ENCODE assay signal across 1 cellular context in genomic region chr1:1777950-1778826, GRCh38.
A peak's percentile ranks its signal among the peaks of the same experiment; 100 is the strongest.
TF ChIP-seq lines count a peak whose summit lies in the region.

Gene NADK, minus strand, starts transcription at chr1:1778470. Its CDS starts 13,064 bp downstream, at chr1:1765406.

TF ChIP-seq in WTC11, 78 proteins besides CTCF, POLR2A, EP300 and RAD21 (continued from another document):
- TF ChIP-seq ZNF281 (CRISPR knock-in tag; IDR thresholded peaks at IDR 0.05) (no peak), ZNF396 (CRISPR knock-in tag; IDR thresholded peaks at IDR 0.05; ENCODE audit: borderline replicate concordance) (no peak), TEAD1 (CRISPR knock-in tag; IDR thresholded peaks at IDR 0.05) (peak; percentile 45; the same call in 1 of the 2 replicates), JUN (CRISPR knock-in tag; IDR thresholded peaks at IDR 0.05) (0 out of 2 replicates have a peak, but pooled peaks have one; percentile 16), TP53 (CRISPR knock-in tag; IDR thresholded peaks at IDR 0.05) (0 out of 2 replicates have a peak, but pooled peaks have one; percentile 72), NR3C1 (CRISPR knock-in tag; conservative IDR thresholded peaks at IDR 0.05; ENCODE audit: low read depth) (no peak), CDX4 (CRISPR knock-in tag; IDR thresholded peaks at IDR 0.05; ENCODE audit: borderline replicate concordance) (no peak), NFYB (CRISPR knock-in tag; conservative IDR thresholded peaks at IDR 0.05; ENCODE audit: low read depth) (0 out of 2 replicates have a peak, but pooled peaks have one; percentile 5), PRRX2 (CRISPR knock-in tag; IDR thresholded peaks at IDR 0.05) (no peak), ZNF416 (CRISPR knock-in tag; IDR thresholded peaks at IDR 0.05) (no peak), E2F5 (CRISPR knock-in tag; IDR thresholded peaks at IDR 0.05) (0 out of 2 replicates have a peak, but pooled peaks have one; percentile 95)
